ENCODE assay signal across 1 cellular context in the genomic region with DNA sequence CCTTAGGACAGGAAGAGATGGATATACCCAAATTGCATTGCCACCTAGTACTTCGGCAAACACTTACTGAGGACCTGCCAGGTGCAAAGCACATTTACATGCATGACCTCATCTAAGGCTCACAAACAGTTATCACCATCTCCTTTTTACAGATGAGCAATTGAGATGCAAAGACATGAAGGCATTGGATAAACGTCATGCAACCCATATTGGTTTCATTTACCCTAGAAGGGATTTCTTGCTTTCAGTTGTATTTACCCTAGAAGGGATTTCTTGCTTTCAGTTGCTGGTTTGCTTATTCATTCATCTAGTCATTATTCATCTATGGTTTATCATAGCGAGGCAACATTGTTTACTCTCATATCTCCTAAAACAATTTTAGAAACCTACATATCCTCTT.
A peak's percentile ranks its signal among the peaks of the same experiment; 100 is the strongest.
TF ChIP-seq lines count a peak whose summit lies in the region.

No MANE protein-coding gene starts in this region.

TF ChIP-seq in HepG2, 621 proteins besides CTCF, POLR2A, EP300 and RAD21:
- TF ChIP-seq ARNT2 (CRISPR knock-in tag; IDR thresholded peaks at IDR 0.05; ENCODE audit: low read depth), result no peak
- TF ChIP-seq ATF7 (IDR thresholded peaks at IDR 0.05), result peak; percentile 12; the same call in 1 of the 2 replicates
- TF ChIP-seq ATF7 (CRISPR knock-in tag; IDR thresholded peaks at IDR 0.05), result no peak
